In the genomic region with DNA sequence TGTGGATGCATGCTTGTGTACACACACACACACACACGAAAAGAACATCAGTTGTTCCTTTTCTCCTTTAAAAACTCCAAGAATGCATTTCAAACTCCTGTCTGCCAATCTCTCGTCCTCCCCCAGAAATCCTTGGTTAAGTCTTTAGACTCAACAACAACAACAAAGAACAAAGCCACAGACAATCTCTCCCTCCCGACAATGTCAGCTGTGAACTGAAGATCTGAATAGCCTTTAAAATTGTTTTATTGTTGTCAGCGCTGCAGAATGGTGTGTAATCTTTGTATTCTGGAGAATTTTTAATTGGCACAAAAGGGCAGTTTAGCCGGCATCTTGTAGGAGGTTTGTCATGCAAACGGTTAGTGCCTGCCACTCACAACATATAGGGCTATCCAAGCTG, we compare ENCODE assay signal across 2 cellular contexts.
TF ChIP-seq lines count a peak whose summit lies in the region.

No MANE protein-coding gene starts in this region.

TF ChIP-seq in GM23338, 12 proteins besides CTCF, POLR2A, EP300 and RAD21 (continues in another document):
- TF ChIP-seq JUNB (IDR thresholded peaks at IDR 0.05; ENCODE audit: unreplicated experiment) (no peak), CREB1 (CRISPR knock-in tag; IDR thresholded peaks at IDR 0.05; ENCODE audit: low read depth) (no peak), ZNF114 (CRISPR knock-in tag; IDR thresholded peaks at IDR 0.05) (no peak), NANOG (IDR thresholded peaks at IDR 0.05; ENCODE audit: borderline replicate concordance) (no peak), ZNF331 (CRISPR knock-in tag; IDR thresholded peaks at IDR 0.05; ENCODE audit: low read depth) (no peak), STAT1 (IDR thresholded peaks at IDR 0.05; ENCODE audit: unreplicated experiment) (no peak), EZH2 (IDR thresholded peaks at IDR 0.05; ENCODE audit: low read depth, unreplicated experiment) (no peak), POLR2AphosphoS5 (IDR thresholded peaks at IDR 0.05; ENCODE audit: low read depth) (no peak), EZH2phosphoT487 (IDR thresholded peaks at IDR 0.05; ENCODE audit: unreplicated experiment) (no peak)
- TF ChIP-seq, protein P1, sequence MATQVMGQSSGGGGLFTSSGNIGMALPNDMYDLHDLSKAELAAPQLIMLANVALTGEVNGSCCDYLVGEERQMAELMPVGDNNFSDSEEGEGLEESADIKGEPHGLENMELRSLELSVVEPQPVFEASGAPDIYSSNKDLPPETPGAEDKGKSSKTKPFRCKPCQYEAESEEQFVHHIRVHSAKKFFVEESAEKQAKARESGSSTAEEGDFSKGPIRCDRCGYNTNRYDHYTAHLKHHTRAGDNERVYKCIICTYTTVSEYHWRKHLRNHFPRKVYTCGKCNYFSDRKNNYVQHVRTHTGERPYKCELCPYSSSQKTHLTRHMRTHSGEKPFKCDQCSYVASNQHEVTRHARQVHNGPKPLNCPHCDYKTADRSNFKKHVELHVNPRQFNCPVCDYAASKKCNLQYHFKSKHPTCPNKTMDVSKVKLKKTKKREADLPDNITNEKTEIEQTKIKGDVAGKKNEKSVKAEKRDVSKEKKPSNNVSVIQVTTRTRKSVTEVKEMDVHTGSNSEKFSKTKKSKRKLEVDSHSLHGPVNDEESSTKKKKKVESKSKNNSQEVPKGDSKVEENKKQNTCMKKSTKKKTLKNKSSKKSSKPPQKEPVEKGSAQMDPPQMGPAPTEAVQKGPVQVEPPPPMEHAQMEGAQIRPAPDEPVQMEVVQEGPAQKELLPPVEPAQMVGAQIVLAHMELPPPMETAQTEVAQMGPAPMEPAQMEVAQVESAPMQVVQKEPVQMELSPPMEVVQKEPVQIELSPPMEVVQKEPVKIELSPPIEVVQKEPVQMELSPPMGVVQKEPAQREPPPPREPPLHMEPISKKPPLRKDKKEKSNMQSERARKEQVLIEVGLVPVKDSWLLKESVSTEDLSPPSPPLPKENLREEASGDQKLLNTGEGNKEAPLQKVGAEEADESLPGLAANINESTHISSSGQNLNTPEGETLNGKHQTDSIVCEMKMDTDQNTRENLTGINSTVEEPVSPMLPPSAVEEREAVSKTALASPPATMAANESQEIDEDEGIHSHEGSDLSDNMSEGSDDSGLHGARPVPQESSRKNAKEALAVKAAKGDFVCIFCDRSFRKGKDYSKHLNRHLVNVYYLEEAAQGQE (IDR thresholded peaks at IDR 0.05; ENCODE audit: unreplicated experiment), result no peak
- TF ChIP-seq, protein P2, sequence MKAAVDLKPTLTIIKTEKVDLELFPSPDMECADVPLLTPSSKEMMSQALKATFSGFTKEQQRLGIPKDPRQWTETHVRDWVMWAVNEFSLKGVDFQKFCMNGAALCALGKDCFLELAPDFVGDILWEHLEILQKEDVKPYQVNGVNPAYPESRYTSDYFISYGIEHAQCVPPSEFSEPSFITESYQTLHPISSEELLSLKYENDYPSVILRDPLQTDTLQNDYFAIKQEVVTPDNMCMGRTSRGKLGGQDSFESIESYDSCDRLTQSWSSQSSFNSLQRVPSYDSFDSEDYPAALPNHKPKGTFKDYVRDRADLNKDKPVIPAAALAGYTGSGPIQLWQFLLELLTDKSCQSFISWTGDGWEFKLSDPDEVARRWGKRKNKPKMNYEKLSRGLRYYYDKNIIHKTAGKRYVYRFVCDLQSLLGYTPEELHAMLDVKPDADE (IDR thresholded peaks at IDR 0.05), result no peak

TF ChIP-seq in HEK293T, 16 proteins besides CTCF, POLR2A, EP300 and RAD21 (continued from another document):
- TF ChIP-seq FOXK2 (IDR thresholded peaks at IDR 0.05), result no peak
